In genomic region chr15:38868326-38869114, GRCh38 we compare ENCODE assay signal across 8 cellular contexts.
DNase-seq lines count a peak whose midpoint lies in the region; ATAC-seq and TF ChIP-seq lines count a peak whose summit lies in the region.

No MANE protein-coding gene starts in this region.

- no peaks in the 10 kb centered on the region for H3K36me3 ChIP-seq in PC-9 (ENCODE audit: low read depth)
- no peaks in the 10 kb centered on the region for H3K36me3 ChIP-seq in fibroblast of lung (ENCODE audit: control insufficient read depth, insufficient read depth, low read length)
- H3K36me3 ChIP-seq in trophoblast cell (ENCODE audit: control insufficient read depth in 1 of 2, insufficient read depth in 2 of 2, low read length in 2 of 2): no peaks in the 10 kb centered on the region
- no peaks in the 10 kb centered on the region for H3K36me3 ChIP-seq in H7 (replicated peaks; ENCODE audit: control insufficient read depth, insufficient read depth, low read length)
- no peaks in the 10 kb centered on the region for H3K36me3 ChIP-seq in Karpas-422 (ENCODE audit: insufficient read depth, low read length)

- H4K8ac ChIP-seq in trophoblast cell (ENCODE audit: low read depth, low read length): no peak overlapping the region

- POLR2A ChIA-PET in PC-9 (lab: Charles Lee; ENCODE audit: unreplicated experiment): interaction anchor here (0.6 to 0.7 kb wide), 2 partner anchors 22 to 671 kb away, joined by 4 to 10 read pairs; no protein-coding TSS in a partner anchor

- TF ChIP-seq CTCF in PC-9 (conservative IDR thresholded peaks at IDR 0.05): no peak
- no peak for TF ChIP-seq CTCF in fibroblast of lung (conservative IDR thresholded peaks at IDR 0.05 in 1 of 2, IDR thresholded peaks at IDR 0.05 in 1 of 2; ENCODE audit: low read depth in 1 of 2, low read length in 2 of 2)

- CTCF ChIA-PET in PC-9 (lab: Charles Lee): interaction anchor here (0.6 kb wide), 1 partner anchor 711 kb away, joined by 3 read pairs; no protein-coding TSS in a partner anchor

- 0 out of 2 replicates have a peak, but pooled peaks cover 3% of the 10 kb centered on the region for H3K9me3 ChIP-seq in PC-9 (ENCODE audit: insufficient read depth, low read depth)
- H3K9me3 ChIP-seq in fibroblast of lung (ENCODE audit: control insufficient read depth, insufficient read depth, low read depth, low read length): no peaks in the 10 kb centered on the region
- peaks cover 1% of the 10 kb centered on the region for H3K9me3 ChIP-seq in trophoblast cell (ENCODE audit: insufficient read depth, low read depth, low read length)
- no peaks in the 10 kb centered on the region; the same call in 1 of the 2 replicates for H3K9me3 ChIP-seq in Karpas-422 (ENCODE audit: low read length)

- H3K4ac ChIP-seq in trophoblast cell (ENCODE audit: low read depth, low read length): no peak overlapping the region

- no peaks in the 10 kb centered on the region for H4K20me1 ChIP-seq in PC-9 (ENCODE audit: insufficient read depth)
- H4K20me1 ChIP-seq in fibroblast of lung (ENCODE audit: control insufficient read depth, extremely low read depth, insufficient read depth, low read length): no peaks in the 10 kb centered on the region
- no peaks in the 10 kb centered on the region for H4K20me1 ChIP-seq in Karpas-422 (ENCODE audit: insufficient read depth, low read depth, low read length)

- H2BK120ac ChIP-seq in trophoblast cell (ENCODE audit: insufficient read depth, low read length, poor library complexity): no peak overlapping the region

- DNase-seq in Caki2 (ENCODE audit: low read depth): peak; percentile 69
- DNase-seq in PC-9: peak; percentile 72 to 80
- DNase-seq in fibroblast of lung (ENCODE audit: low read depth in 2 of 2): peak; percentile 82 to 94
- DNase-seq in trophoblast cell: peak; percentile 64 to 76
- no peak for DNase-seq in H7
- DNase-seq in Karpas-422: no peak
- no peak for DNase-seq in effector memory CD8-positive, alpha-beta T cell
- no peak for DNase-seq in inferior parietal cortex (ENCODE audit: extremely low spot score)

- H3K27me3 ChIP-seq in PC-9 (ENCODE audit: insufficient read depth, low read depth): no peaks in the 10 kb centered on the region
- no peaks in the 10 kb centered on the region for H3K27me3 ChIP-seq in fibroblast of lung (ENCODE audit: control insufficient read depth, insufficient read depth, low read length)
- no peaks in the 10 kb centered on the region for H3K27me3 ChIP-seq in trophoblast cell (ENCODE audit: insufficient read depth, low read length)
- no peaks in the 10 kb centered on the region for H3K27me3 ChIP-seq in H7 (ENCODE audit: control insufficient read depth, insufficient read depth, low read length)
- no peaks in the 10 kb centered on the region for H3K27me3 ChIP-seq in Karpas-422 (ENCODE audit: low read length)

- H3K27me3 Mint-ChIP-seq in effector memory CD8-positive, alpha-beta T cell: peaks cover 31 to 38% of the 10 kb centered on the region in 2 donors

- H3K27ac ChIP-seq in PC-9: peak overlapping the region; percentile 40
- H3K27ac ChIP-seq in fibroblast of lung (ENCODE audit: insufficient read depth, low read length): peak overlapping the region; percentile 69
- H3K27ac ChIP-seq in trophoblast cell (ENCODE audit: low read depth, low read length): no peak overlapping the region
- H3K27ac ChIP-seq in Karpas-422 (ENCODE audit: low read length): no peak overlapping the region

- in situ Hi-C loops in Caki2 (cut with HindIII; ENCODE audit: low pct_unique_long_range_greater_than_20kb, low sequenced_read_pairs): no loop called here

- H3K79me1 ChIP-seq in trophoblast cell (ENCODE audit: low read length): no peaks in the 10 kb centered on the region

- no peaks in the 10 kb centered on the region for H3K36me3 Mint-ChIP-seq in effector memory CD8-positive, alpha-beta T cell (ENCODE audit: insufficient read depth)

- H2AFZ ChIP-seq in PC-9 (no peak overlapping the region), fibroblast of lung (ENCODE audit: low read length) (no peak overlapping the region), trophoblast cell (ENCODE audit: insufficient read depth, low read length, poor library complexity) (no peak overlapping the region), Karpas-422 (ENCODE audit: low read length) (no peak overlapping the region)

- no peak overlapping the region for H2AK5ac ChIP-seq in trophoblast cell (ENCODE audit: low read length)

- H3F3A ChIP-seq in PC-9 (ENCODE audit: insufficient read depth, low read depth): peaks cover 5% of the 10 kb centered on the region

- no CpG with 5 or more reads among the region's 8 CpGs for WGBS in trophoblast cell (ENCODE audit: extremely low coverage, insufficient coverage, insufficient read length)

- no peak overlapping the region for H3K23ac ChIP-seq in trophoblast cell (ENCODE audit: low read length)

- intact Hi-C loops in PC-9 (cut with micrococcal nuclease; ENCODE audit: unreplicated experiment): loop anchor here (1.0 to 5.0 kb wide), 4 partner anchors 76 to 712 kb away; partner anchors contain the start of gene THBS1

- H3K18ac ChIP-seq in trophoblast cell (ENCODE audit: low read length): no peak overlapping the region

- H3K4me3 Mint-ChIP-seq in effector memory CD8-positive, alpha-beta T cell: no peak overlapping the region

- H2BK12ac ChIP-seq in trophoblast cell (ENCODE audit: low read length): no peak overlapping the region

- H3K4me3 ChIP-seq in PC-9 (no peak overlapping the region), fibroblast of lung (replicated peaks in 1 of 4; ENCODE audit: control extremely low read depth in 1 of 4, insufficient read depth in 1 of 4, low read depth in 3 of 4, low read length in 4 of 4) (no peak overlapping the region), trophoblast cell (ENCODE audit: low read depth, low read length) (no peak overlapping the region), H7 (ENCODE audit: insufficient read depth, low read depth, low read length) (no peak overlapping the region), Karpas-422 (ENCODE audit: low read length) (no peak overlapping the region)

- no peak overlapping the region for H4K12ac ChIP-seq in trophoblast cell (ENCODE audit: low read depth, low read length)

- no TSS peak for BruUV-seq in PC-9 (replicated peaks; lab: Mats Ljungman, UMichigan)

- no peaks in the 10 kb centered on the region for H3K4me1 Mint-ChIP-seq in effector memory CD8-positive, alpha-beta T cell (ENCODE audit: low read depth in 2 of 2)

- H3K14ac ChIP-seq in trophoblast cell (ENCODE audit: low read length): no peak overlapping the region

- H3K4me1 ChIP-seq in PC-9 (replicated peaks; ENCODE audit: insufficient read depth) (peaks cover 7% of the 10 kb centered on the region), fibroblast of lung (ENCODE audit: control insufficient read depth, extremely low read depth, insufficient read depth, low read length) (peaks cover 15% of the 10 kb centered on the region), trophoblast cell (ENCODE audit: control insufficient read depth in 1 of 2, insufficient read depth in 2 of 2, low read length in 2 of 2) (peaks cover 0 to 2% of the 10 kb centered on the region in 2 experiments), Karpas-422 (ENCODE audit: low read length) (no peaks in the 10 kb centered on the region)

- H3K79me2 ChIP-seq in PC-9 (ENCODE audit: low read depth): no peaks in the 10 kb centered on the region
- no peaks in the 10 kb centered on the region for H3K79me2 ChIP-seq in fibroblast of lung (ENCODE audit: control insufficient read depth, insufficient read depth, low read length)
- H3K79me2 ChIP-seq in trophoblast cell (ENCODE audit: control insufficient read depth, insufficient read depth, low read length, poor library complexity): no peaks in the 10 kb centered on the region
- no peaks in the 10 kb centered on the region for H3K79me2 ChIP-seq in Karpas-422 (ENCODE audit: low read length)

- H3K4me2 ChIP-seq in PC-9: peak overlapping the region; percentile 57
- H3K4me2 ChIP-seq in fibroblast of lung (ENCODE audit: extremely low read depth, insufficient read depth, low read length): no peak overlapping the region
- H3K4me2 ChIP-seq in trophoblast cell (ENCODE audit: low read length): peak overlapping the region; percentile 26
- H3K4me2 ChIP-seq in Karpas-422 (ENCODE audit: low read depth, low read length, poor library complexity, severe bottlenecking): no peak overlapping the region

- no peak overlapping the region for H3K27ac Mint-ChIP-seq in effector memory CD8-positive, alpha-beta T cell

- H3K9me2 ChIP-seq in PC-9 (ENCODE audit: insufficient read depth) (no peaks in the 10 kb centered on the region), Karpas-422 (replicated peaks; ENCODE audit: insufficient read depth, low read length) (no peaks in the 10 kb centered on the region)

- no peak overlapping the region for H4K91ac ChIP-seq in trophoblast cell (ENCODE audit: low read depth, low read length)

- ATAC-seq in effector memory CD8-positive, alpha-beta T cell (replicated peaks): no peak

- no peak overlapping the region for H2BK5ac ChIP-seq in trophoblast cell (ENCODE audit: low read depth, low read length, poor library complexity)

- peaks cover 0 to 2% of the 10 kb centered on the region in 2 donors for H3K9me3 Mint-ChIP-seq in effector memory CD8-positive, alpha-beta T cell

- H3K9ac ChIP-seq in fibroblast of lung (ENCODE audit: insufficient read depth, low read length): no peak overlapping the region
- no peak overlapping the region for H3K9ac ChIP-seq in trophoblast cell (ENCODE audit: low read length)
- H3K9ac ChIP-seq in Karpas-422 (ENCODE audit: low read length): no peak overlapping the region

Comparison
In these comparisons a context has a peak if more than half of its experiments do, and no peak if none do; other contexts are left out.
1. DNase-seq: peak in Caki2 (single experiment), PC-9 (2 of 2), fibroblast of lung (2 of 2) and trophoblast cell (2 of 2); none in H7 (single experiment), Karpas-422 (single experiment), effector memory CD8-positive, alpha-beta T cell (0 of 3) and inferior parietal cortex (single experiment).
2. H3K27ac ChIP-seq: peak in PC-9 (single experiment) and fibroblast of lung (single experiment); none in trophoblast cell (single experiment) and Karpas-422 (single experiment).
3. H3K4me2 ChIP-seq: peak in PC-9 (single experiment) and trophoblast cell (single experiment); none in fibroblast of lung (single experiment) and Karpas-422 (single experiment).